ENCODE assay signal across 23 cellular contexts in the genomic region with DNA sequence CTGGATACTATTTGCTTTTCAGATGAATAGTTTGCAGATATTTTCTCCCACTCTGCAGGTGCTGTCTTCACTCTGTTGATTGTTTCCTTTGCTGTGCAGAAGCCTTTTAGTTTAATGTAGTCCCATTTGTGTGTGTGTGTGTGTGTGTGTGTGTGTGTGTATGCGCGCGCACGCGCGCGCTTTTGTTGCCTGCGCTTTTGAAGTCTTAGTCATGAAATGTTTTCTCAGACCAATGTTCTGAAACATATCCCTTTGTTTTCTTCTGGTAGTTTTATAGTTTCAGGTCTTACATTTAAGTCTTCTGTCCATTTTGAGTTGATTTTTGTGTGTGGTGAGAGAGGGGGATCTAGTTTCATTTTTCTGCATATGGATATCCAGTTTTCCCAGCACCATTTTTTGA.
"Had no signal": no experiment of that assay in that cellular context is flagged by ENCODE, and none has a peak within 500 bp of the region (broad histone marks: within the 10 kb centered on the region; RNA-seq: fewer than 3 reads in every experiment).

No MANE protein-coding gene starts in this region.

- ATAC-seq: HepG2, T-cell had no signal

- DNase-seq: IMR-90, KBM-7, MV-4-11, NCI-H1048, NCI-H1105, NCI-H1417, NCI-H1436 treated with DMSO at 0.1 percent for 48 hours, NCI-H187, NCI-H2029, NCI-H2081 treated with DMSO at 0.1 percent for 48 hours, NCI-H2171, NCI-H226, NCI-H446, NCI-H510A, NCI-H524 treated with DMSO at 0.1 percent for 48 hours, NCI-H69, NCI-H774, RPMI8226, SHP77, SK-N-SH, SW 1271, T-cell had no signal

- H3K9ac ChIP-seq: SK-N-SH had no signal

- H3K4me3 Mint-ChIP-seq: T-cell had no signal

- H3K27me3 Mint-ChIP-seq: T-cell had no signal

- H3K27ac Mint-ChIP-seq: T-cell had no signal
